ENCODE assay signal across 8 cellular contexts in genomic region chr22:49825436-49825835, GRCh38. TPM values are rescaled to one million over a fixed set of nuclear protein-coding genes. Genes with fewer than 3 reads are reported as not detected.
A peak's percentile ranks its signal among the peaks of the same experiment; 100 is the strongest.
DNase-seq lines count a peak whose midpoint lies in the region; ATAC-seq and TF ChIP-seq lines count a peak whose summit lies in the region.

No MANE protein-coding gene starts in this region.

- H3K4me3 ChIP-seq in ectodermal cell (ENCODE audit: insufficient read depth, low read depth, low read length): peak overlapping the region; percentile 94

- H3K9me3 Mint-ChIP-seq in osteocyte (ENCODE audit: unreplicated experiment): peaks cover 4% of the 10 kb centered on the region

- peaks cover 36% of the 10 kb centered on the region for H3K4me1 Mint-ChIP-seq in osteocyte (ENCODE audit: unreplicated experiment)

- TF ChIP-seq CTCF in osteocyte (IDR thresholded peaks at IDR 0.05): no peak

- H3K4me3 Mint-ChIP-seq in osteocyte (ENCODE audit: unreplicated experiment): peak overlapping the region; percentile 85

- peak overlapping the region; percentile 87 for H3K27ac Mint-ChIP-seq in osteocyte (ENCODE audit: unreplicated experiment)

- no peak for ATAC-seq in GM18519 (IDR thresholded peaks at IDR 0.05; ENCODE audit: low FRiP score, unreplicated experiment)

- H3K4me1 ChIP-seq in ectodermal cell (ENCODE audit: control insufficient read depth, insufficient read depth, low read length): peaks cover 10% of the 10 kb centered on the region

- peaks cover 33% of the 10 kb centered on the region for H3K36me3 ChIP-seq in ectodermal cell (ENCODE audit: control insufficient read depth, insufficient read depth, low read length)

- DNase-seq in COR-L47 (lab: John Stamatoyannopoulos, UW) (peak; percentile 23), NCI-H226 (peak; percentile 39), osteocyte (ENCODE audit: extremely low spot score, unreplicated experiment) (no peak), NCI-H146 (lab: John Stamatoyannopoulos, UW) (no peak), NCI-H1048 (lab: John Stamatoyannopoulos, UW) (no peak), inferior parietal cortex (ENCODE audit: extremely low spot score) (no peak)

- H3K27me3 Mint-ChIP-seq in osteocyte (ENCODE audit: unreplicated experiment): peaks cover 2% of the 10 kb centered on the region

- no peak overlapping the region for H3K27ac ChIP-seq in ectodermal cell (ENCODE audit: insufficient read depth, low read depth, low read length, poor library complexity, severe bottlenecking)

- H3K36me3 Mint-ChIP-seq in osteocyte (ENCODE audit: unreplicated experiment): peaks cover 30% of the 10 kb centered on the region

- H3K27me3 ChIP-seq in ectodermal cell (ENCODE audit: control insufficient read depth, insufficient read depth, low read length, poor library complexity, severe bottlenecking): no peaks in the 10 kb centered on the region

- WGBS in ectodermal cell, 2 experiments: 89 to 92% methylated on average over 10 of the region's 10 CpGs

- H3K9me3 ChIP-seq in ectodermal cell (ENCODE audit: control insufficient read depth, low read length): no peaks in the 10 kb centered on the region

RNA-seq across cellular contexts. Expression of gene BRD1, which starts 2.2 kb away (rescaled TPM):
- 38.7 TPM for polyA plus RNA-seq in ectodermal cell (2013, experiment 1 of 4)
- polyA plus RNA-seq in ectodermal cell (2013, experiment 2 of 4): 46.9 TPM
- polyA plus RNA-seq in ectodermal cell (2013, experiment 3 of 4): 34.8 TPM
- polyA plus RNA-seq in ectodermal cell (2013, experiment 4 of 4): 38.7 TPM
- 34.3 and 40.6 TPM in 2 replicates for total RNA-seq in osteocyte

RNA-seq across cellular contexts. Expression of gene ZBED4, which starts 28.2 kb away (rescaled TPM):
- 36.2 TPM for polyA plus RNA-seq in ectodermal cell (2013, experiment 1 of 4)
- polyA plus RNA-seq in ectodermal cell (2013, experiment 2 of 4): 37.0 TPM
- 27.4 TPM for polyA plus RNA-seq in ectodermal cell (2013, experiment 3 of 4)
- 28.7 TPM for polyA plus RNA-seq in ectodermal cell (2013, experiment 4 of 4)
- 17.2 and 17.3 TPM in 2 replicates for total RNA-seq in osteocyte

Comparison
In these comparisons a context has a peak if more than half of its experiments do, and no peak if none do; other contexts are left out.
1. DNase-seq: peak in COR-L47 (single experiment) and NCI-H226 (single experiment); none in osteocyte (single experiment), NCI-H146 (single experiment), NCI-H1048 (single experiment) and inferior parietal cortex (single experiment).